8 cellular contexts compared by ENCODE assay signal in the genomic region with DNA sequence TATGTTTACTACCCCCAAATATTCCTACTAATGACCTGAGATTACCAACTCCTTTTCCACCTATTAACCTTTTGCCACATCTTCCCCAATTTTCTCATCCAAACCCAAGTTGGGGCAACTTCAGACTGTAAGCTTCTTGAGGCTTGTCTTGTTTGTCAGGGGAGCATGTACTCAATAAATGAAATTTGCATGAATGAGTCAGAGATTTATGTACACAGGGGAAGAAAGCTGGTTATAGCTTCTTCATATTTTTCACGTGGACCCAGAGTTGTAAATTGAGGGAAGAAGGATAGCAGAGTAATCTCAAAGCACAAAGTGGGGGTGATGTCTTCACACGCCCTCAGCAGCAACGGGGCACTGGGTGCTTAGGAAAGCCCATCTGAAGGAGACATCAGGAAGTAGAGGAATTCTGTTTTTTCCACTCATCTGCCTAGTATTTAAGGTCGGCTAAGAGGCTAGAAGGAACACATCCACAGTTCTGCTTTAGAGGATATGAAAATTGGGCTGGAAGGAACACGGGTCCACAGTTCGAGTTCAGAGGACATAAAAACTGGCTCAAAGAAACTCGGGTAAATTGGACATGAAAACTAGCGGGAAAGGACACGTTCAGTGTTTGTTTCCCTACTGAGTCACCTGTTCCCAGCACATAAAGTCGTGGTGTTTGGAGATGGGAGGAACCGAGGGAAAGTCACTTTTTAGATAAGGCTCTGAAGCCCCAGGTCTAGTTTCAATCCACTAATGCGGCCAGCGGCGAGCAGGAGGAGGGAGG. TPM values are rescaled to one million over a fixed set of nuclear protein-coding genes. Genes with fewer than 3 reads are reported as not detected.
DNase-seq lines count a peak whose midpoint lies in the region; ATAC-seq and TF ChIP-seq lines count a peak whose summit lies in the region.

No MANE protein-coding gene starts in this region.

- H3K27ac ChIP-seq in dorsolateral prefrontal cortex: peak overlapping the region in 2 of 59 donors; percentile 15 to 39

- H3K4me3 ChIP-seq in GM12865 (ENCODE audit: low read depth, low read length) (peak overlapping the region; percentile 54), dorsolateral prefrontal cortex (peak overlapping the region in 55 of 59 donors; percentile 12 to 70 (median 54))

- TF ChIP-seq CTCF in GM12865 (IDR thresholded peaks at IDR 0.05; ENCODE audit: insufficient read depth, low read depth, low read length, missing control alignments) (no peak), dorsolateral prefrontal cortex (IDR thresholded peaks at IDR 0.05 in 54 of 56, conservative IDR thresholded peaks at IDR 0.05 in 2 of 56; ENCODE audit: low read depth in 1 of 56, partially characterized antibody in 56 of 56) (no peak), omental fat pad (IDR thresholded peaks at IDR 0.05) (no peak), GM13977 (IDR thresholded peaks at IDR 0.05; ENCODE audit: extremely low read depth, insufficient read depth, missing control alignments) (no peak)

- intact Hi-C loops in dorsolateral prefrontal cortex (cut with DNase I): no loop called here

- peaks cover 0 to 40% (median under 1%) of the 10 kb centered on the region in 45 donors for H3K27me3 ChIP-seq in dorsolateral prefrontal cortex

- in situ Hi-C loops in GM13977 (cut with MboI; ENCODE audit: low pct_unique_long_range_greater_than_20kb, low sequenced_read_pairs, unreplicated experiment): no loop called here

- ATAC-seq in omental fat pad (ENCODE audit: low FRiP score): peak; percentile 3
- ATAC-seq in GM21423 (IDR thresholded peaks at IDR 0.05; ENCODE audit: unreplicated experiment): no peak
- no peak for ATAC-seq in GM18870 (IDR thresholded peaks at IDR 0.05; ENCODE audit: unreplicated experiment)

- DNase-seq in GM12865 (ENCODE audit: low read depth): peak; percentile 2
- DNase-seq in LoVo (ENCODE audit: low spot score): peak; percentile 16
- DNase-seq in dorsolateral prefrontal cortex: no peak
- DNase-seq in omental fat pad (ENCODE audit: low spot score): no peak
- no peak for DNase-seq in SK-N-DZ (ENCODE audit: low spot score)
- DNase-seq in GM13977 (ENCODE audit: low spot score): no peak

RNA-seq across cellular contexts. Expression of gene CA5B, which starts 0.7 kb away (rescaled TPM):
- total RNA-seq in dorsolateral prefrontal cortex: 10 to 100 TPM; 11.1 to 38.3 (median 21.2) TPM
- 10 to 100 TPM; 10.2 to 29.3 (median 11.0) TPM for total RNA-seq in omental fat pad
- polyA plus RNA-seq in SK-N-DZ (2014; cell fraction: cytosol; rRNA removed): 1.9 and 7.8 TPM in 2 replicates
- polyA plus RNA-seq in SK-N-DZ (2014; cell fraction: nucleus; rRNA removed): 1.7 and 1.9 TPM in 2 replicates

RNA-seq across cellular contexts. Expression of gene ZRSR2, which starts 52.9 kb away (rescaled TPM):
- total RNA-seq in dorsolateral prefrontal cortex (10 to 100 TPM in 118 of 120 experiments, 1 to 10 TPM in 2; 8.9 to 29.9 (median 17.8) TPM), omental fat pad (1 to 10 TPM; 5.6 to 8.8 (median 7.0) TPM)
- polyA plus RNA-seq in SK-N-DZ (2014; cell fraction: cytosol; rRNA removed): 2.8 and 3.0 TPM in 2 replicates
- 5.3 and 6.1 TPM in 2 replicates for polyA plus RNA-seq in SK-N-DZ (2014; cell fraction: nucleus; rRNA removed)

Comparison
In these comparisons a context has a peak if more than half of its experiments do, and no peak if none do; other contexts are left out.
1. DNase-seq: peak in GM12865 (single experiment) and LoVo (single experiment); none in dorsolateral prefrontal cortex (0 of 10), omental fat pad (single experiment), SK-N-DZ (single experiment) and GM13977 (single experiment).